Comparison of ENCODE assay signal across 9 cellular contexts in genomic region chr6:28353981-28354676, GRCh38. TPM values are rescaled to one million over a fixed set of nuclear protein-coding genes. Genes with fewer than 3 reads are reported as not detected.
DNase-seq lines count a peak whose midpoint lies in the region; ATAC-seq and TF ChIP-seq lines count a peak whose summit lies in the region.
"Had no signal": no experiment of that assay in that cellular context is flagged by ENCODE, and none has a peak within 500 bp of the region (broad histone marks: within the 10 kb centered on the region; RNA-seq: fewer than 3 reads in every experiment).

No MANE protein-coding gene starts in this region.

- H4K20me1 ChIP-seq in MM.1S (ENCODE audit: insufficient read depth, low read length): no peaks in the 10 kb centered on the region

- H3K36me3 ChIP-seq in gastroesophageal sphincter: peaks cover 0 to 3% of the 10 kb centered on the region in 2 donors
- H3K36me3 ChIP-seq in gastrocnemius medialis: no peaks in the 10 kb centered on the region
- H3K36me3 ChIP-seq in MM.1S (replicated peaks; ENCODE audit: insufficient read depth, low read length): no peaks in the 10 kb centered on the region

- peaks cover 14% of the 10 kb centered on the region for H3K79me2 ChIP-seq in MM.1S (ENCODE audit: low read length)

- no peaks in the 10 kb centered on the region for H3F3A ChIP-seq in MM.1S (ENCODE audit: insufficient read depth, low read length)

- ATAC-seq in gastroesophageal sphincter: peak; percentile 40
- peak in 1 of 2 donors; percentile 24 for ATAC-seq in gastrocnemius medialis

- no peak overlapping the region for H3K4me2 ChIP-seq in MM.1S (ENCODE audit: low read depth, low read length)

- H3K9ac ChIP-seq in MM.1S (ENCODE audit: low read length): no peak overlapping the region

- H3K27me3 ChIP-seq in HL-60 (ENCODE audit: insufficient read depth, poor library complexity, severe bottlenecking): no peaks in the 10 kb centered on the region
- no peaks in the 10 kb centered on the region for H3K27me3 ChIP-seq in gastroesophageal sphincter
- H3K27me3 ChIP-seq in gastrocnemius medialis: no peaks in the 10 kb centered on the region
- H3K27me3 ChIP-seq in MM.1S (replicated peaks; ENCODE audit: insufficient read depth, low read length): no peaks in the 10 kb centered on the region

- H2AFZ ChIP-seq in MM.1S (ENCODE audit: low read length): no peak overlapping the region

- TF ChIP-seq EP300 in gastroesophageal sphincter (IDR thresholded peaks at IDR 0.05): no peak

- H3K9me2 ChIP-seq in MM.1S (replicated peaks; ENCODE audit: insufficient read depth, low read length): no peaks in the 10 kb centered on the region

- intact Hi-C loops in gastrocnemius medialis (cut with DNase I; ENCODE audit: low total_unique reads): loop anchor here (2.0 to 10.0 kb wide), 5 partner anchors 19 to 1219 kb away; a partner anchor contains a TSS

- in situ Hi-C loops in gastrocnemius medialis (cut with MboI; ENCODE audit: low sequenced_read_pairs in 4 of 4): loop anchor here (10.0 to 25.0 kb wide), 3 partner anchors 89 to 1192 kb away; partner anchors contain the start of gene ZSCAN26 (in 3 of the 4)

- peaks cover 0 to 70% (median 12%) of the 10 kb centered on the region in 3 donors for H3K4me1 ChIP-seq in gastroesophageal sphincter
- peaks cover 33 to 54% of the 10 kb centered on the region in 2 donors for H3K4me1 ChIP-seq in gastrocnemius medialis
- H3K4me1 ChIP-seq in MM.1S (ENCODE audit: low read length): peaks cover 3% of the 10 kb centered on the region; the same call in 1 of the 2 replicates

- H3K4me3 ChIP-seq in HL-60 (replicated peaks; ENCODE audit: insufficient read depth, low read length): no peak overlapping the region
- no peak overlapping the region for H3K4me3 ChIP-seq in gastroesophageal sphincter
- peak overlapping the region in 2 of 4 donors; percentile 38 to 41 for H3K4me3 ChIP-seq in gastrocnemius medialis
- H3K4me3 ChIP-seq in MM.1S (ENCODE audit: low read length): no peak overlapping the region

- peak overlapping the region; percentile 80 for H3K27ac ChIP-seq in HL-60 (replicated peaks)
- H3K27ac ChIP-seq in gastroesophageal sphincter: peak overlapping the region; percentile 78 to 92 (median 87)
- H3K27ac ChIP-seq in gastrocnemius medialis: peak overlapping the region; percentile 76 to 83 (median 82)
- H3K27ac ChIP-seq in MM.1S (ENCODE audit: low read length): no peak overlapping the region

- DNase-seq in HL-60 (ENCODE audit: low read depth in 1 of 2, low spot score in 1 of 2) (peak in 1 of 2 experiments; percentile 78), SW480 (ENCODE audit: low spot score) (peak; percentile 36), gastrocnemius medialis (peak in 1 of 2 donors; percentile 58), NOMO-1 treated with dmso at 0.1 percent for 144 hours (lab: John Stamatoyannopoulos, UW; ENCODE audit: unreplicated experiment) (no peak), HT-29 (ENCODE audit: low spot score) (no peak), MM.1S (no peak), germinal center (ENCODE audit: low spot score) (no peak)
- DNase-seq: stimulated activated CD4-positive, alpha-beta T cell treated with anti-CD3 and anti-CD28 coated beads, Interleukin-2, amount 100 ng/mL, for 24 hours had no signal

- WGBS in gastroesophageal sphincter (ENCODE audit: low coverage in 1 of 2), 2 donors: 55 to 72% methylated on average over 10 of the region's 11 CpGs

- TF ChIP-seq POLR2A in gastroesophageal sphincter (IDR thresholded peaks at IDR 0.05): no peak
- no peak for TF ChIP-seq POLR2A in gastrocnemius medialis (IDR thresholded peaks at IDR 0.05)

- no peak for TF ChIP-seq CTCF in HL-60 (IDR thresholded peaks at IDR 0.05; ENCODE audit: insufficient read depth, low read length)
- no peak for TF ChIP-seq CTCF in gastroesophageal sphincter (IDR thresholded peaks at IDR 0.05)
- TF ChIP-seq CTCF in gastrocnemius medialis (IDR thresholded peaks at IDR 0.05 in 4 of 5, conservative IDR thresholded peaks at IDR 0.05 in 1 of 5): no peak
- no peak for TF ChIP-seq CTCF in MM.1S (IDR thresholded peaks at IDR 0.05; ENCODE audit: low read length)

- H3K9me3 ChIP-seq in gastroesophageal sphincter: no peaks in the 10 kb centered on the region
- H3K9me3 ChIP-seq in gastrocnemius medialis: no peaks in the 10 kb centered on the region
- no peaks in the 10 kb centered on the region for H3K9me3 ChIP-seq in MM.1S (replicated peaks; ENCODE audit: insufficient read depth, low read length)

RNA-seq across cellular contexts. Expression of gene ZKSCAN3, which starts 4.4 kb away (rescaled TPM):
- 1 to 10 TPM; 4.4 to 9.8 (median 6.9) TPM for total RNA-seq in gastroesophageal sphincter
- total RNA-seq in gastrocnemius medialis: 1 to 10 TPM; 1.5 to 4.5 (median 2.4) TPM
- 0.53 and 0.60 TPM in 2 replicates for total RNA-seq in HT-29 (2014; rRNA removed; shearing (Covaris generic))

RNA-seq across cellular contexts. Expression of gene ZSCAN31, which starts 18.2 kb away (rescaled TPM):
- 10 to 100 TPM; 14.9 to 32.0 (median 24.8) TPM for total RNA-seq in gastroesophageal sphincter
- 10 to 100 TPM in 2 of 4 donors, 1 to 10 TPM in 2; 2.4 to 14.1 (median 7.5) TPM for total RNA-seq in gastrocnemius medialis
- 3.1 and 6.4 TPM in 2 replicates for total RNA-seq in HT-29 (2014; rRNA removed; shearing (Covaris generic))

RNA-seq across cellular contexts. Expression of gene ZSCAN12, which starts 45.4 kb away (rescaled TPM):
- 1 to 10 TPM; 5.6 to 8.6 (median 6.0) TPM for total RNA-seq in gastroesophageal sphincter
- 1 to 10 TPM in 1 of 4 donors, under 1 TPM in 3; 0.42 to 1.9 (median 0.63) TPM for total RNA-seq in gastrocnemius medialis
- 2.1 TPM in 2 replicates for total RNA-seq in HT-29 (2014; rRNA removed; shearing (Covaris generic))
